18 cellular contexts compared by ENCODE assay signal in genomic region chr5:178297751-178298150, GRCh38.
"Had no signal": no experiment of that assay in that cellular context is flagged by ENCODE, and none has a peak within 500 bp of the region (broad histone marks: within the 10 kb centered on the region; RNA-seq: fewer than 3 reads in every experiment).

No MANE protein-coding gene starts in this region.

- ATAC-seq: activated CD8-positive, alpha-beta T cell treated with anti-CD3 and anti-CD28 coated beads, Interleukin-2, amount 10 ng/mL, durations not matched to agents 7 days and 5 days; T-cell had no signal

- H3K9me3 ChIP-seq: prostate gland, SK-N-SH, transverse colon had no signal

- H3K4me3 Mint-ChIP-seq: activated CD4-positive, alpha-beta T cell treated with anti-CD3 and anti-CD28 coated beads, Interleukin-2, amount 10 ng/mL, durations not matched to agents 24 days and 14 days; activated CD8-positive, alpha-beta T cell treated with anti-CD3 and anti-CD28 coated beads, Interleukin-2, amount 10 ng/mL, durations not matched to agents 7 days and 5 days; activated naive CD8-positive, alpha-beta T cell treated with anti-CD3 and anti-CD28 coated beads for 36 hours; T-cell had no signal

- H3K27me3 Mint-ChIP-seq: activated naive CD8-positive, alpha-beta T cell treated with anti-CD3 and anti-CD28 coated beads for 36 hours had no signal

- H3K9me3 Mint-ChIP-seq: activated CD4-positive, alpha-beta T cell treated with anti-CD3 and anti-CD28 coated beads, Interleukin-2, amount 10 ng/mL, durations not matched to agents 24 days and 14 days had no signal

- H3K4me3 ChIP-seq: cardiac muscle cell, dorsolateral prefrontal cortex, hepatocyte, prostate gland, transverse colon had no signal

- H3K27ac ChIP-seq: cardiac muscle cell, dorsolateral prefrontal cortex, epithelial cell of prostate, hepatocyte, prostate gland, transverse colon had no signal

- H3K4me1 ChIP-seq: prostate gland, transverse colon had no signal

- H3K36me3 Mint-ChIP-seq: activated naive CD8-positive, alpha-beta T cell treated with anti-CD3 and anti-CD28 coated beads for 36 hours; T-cell had no signal

- H3K9ac ChIP-seq: SK-N-SH had no signal

- H3K27ac Mint-ChIP-seq: activated CD4-positive, alpha-beta T cell treated with anti-CD3 and anti-CD28 coated beads, Interleukin-2, amount 10 ng/mL, durations not matched to agents 24 days and 14 days; activated CD8-positive, alpha-beta T cell treated with anti-CD3 and anti-CD28 coated beads, Interleukin-2, amount 10 ng/mL, durations not matched to agents 7 days and 5 days; activated naive CD8-positive, alpha-beta T cell treated with anti-CD3 and anti-CD28 coated beads for 36 hours; T-cell had no signal

- H3K27me3 ChIP-seq: cardiac muscle cell, dorsolateral prefrontal cortex, hepatocyte, transverse colon had no signal

- H3K36me3 ChIP-seq: cardiac muscle cell, prostate gland, transverse colon had no signal

- H3K4me1 Mint-ChIP-seq: activated CD4-positive, alpha-beta T cell treated with anti-CD3 and anti-CD28 coated beads, Interleukin-2, amount 10 ng/mL, durations not matched to agents 24 days and 14 days; activated naive CD8-positive, alpha-beta T cell treated with anti-CD3 and anti-CD28 coated beads for 36 hours; T-cell had no signal

- DNase-seq: activated CD4-positive, alpha-beta T cell treated with anti-CD3 and anti-CD28 coated beads, Interleukin-2, amount 10 ng/mL, durations not matched to agents 24 days and 14 days; activated CD8-positive, alpha-beta memory T cell treated with anti-CD3 and anti-CD28 coated beads, Interleukin-2, amount 50 U/mL, for 48 hours; activated CD8-positive, alpha-beta T cell treated with anti-CD3 and anti-CD28 coated beads, Interleukin-2, amount 10 ng/mL, durations not matched to agents 7 days and 5 days; activated naive CD4-positive, alpha-beta T cell; activated naive CD8-positive, alpha-beta T cell treated with anti-CD3 and anti-CD28 coated beads for 36 hours; amniotic stem cell; foreskin fibroblast; mammary epithelial cell; midbrain; SK-N-SH; stimulated activated naive CD4-positive, alpha-beta T cell treated with Interleukin-2 at 50 U/mL for 16 hours; T-cell; transverse colon had no signal
